ENCODE assay signal across 28 cellular contexts in the genomic region with DNA sequence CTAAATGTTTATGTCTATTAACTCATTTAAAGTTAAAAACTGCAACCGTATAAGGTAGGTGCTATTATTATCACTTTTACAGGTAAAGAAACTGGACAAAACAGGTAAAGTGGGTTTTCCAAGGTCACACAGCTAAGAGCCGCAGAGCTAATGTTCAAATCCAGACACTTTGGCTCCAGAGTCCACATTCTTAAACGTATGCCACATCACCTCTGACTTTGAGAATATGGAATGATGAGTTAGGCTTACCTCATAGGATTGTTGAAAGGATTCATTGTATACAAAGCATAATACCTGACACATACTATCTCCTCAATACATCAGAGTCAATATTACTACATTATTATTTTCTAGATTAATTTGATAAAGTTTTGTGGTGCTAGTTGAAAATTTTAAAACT.
"Had no signal": no experiment of that assay in that cellular context is flagged by ENCODE, and none has a peak within 500 bp of the region (broad histone marks: within the 10 kb centered on the region; RNA-seq: fewer than 3 reads in every experiment).

No MANE protein-coding gene starts in this region.

- H3K9me3 Mint-ChIP-seq: activated naive CD8-positive, alpha-beta T cell treated with anti-CD3 and anti-CD28 coated beads for 36 hours; activated T-cell treated with anti-CD3 and anti-CD28 coated beads, Interleukin-2, amount 50 U/mL, for 72 hours; activated T-helper 2 cell treated with anti-CD3 and anti-CD28 coated beads, Interferon-gamma antibody, Interleukin-2, Interleukin-4, amounts not matched to agents 10 μg/mL and 5 μg/mL and 100 μg/mL, durations not matched to agents 14 hours and 24 hours and 36 hours had no signal

- H3K36me3 ChIP-seq: brain microvascular endothelial cell, MG63 had no signal

- H3K27me3 ChIP-seq: brain microvascular endothelial cell, MG63 had no signal

- H3K4me3 Mint-ChIP-seq: activated naive CD4-positive, alpha-beta T cell treated with anti-CD3 and anti-CD28 coated beads, Interleukin-2, amount 10 ng/mL, durations not matched to agents 7 days and 5 days; activated naive CD8-positive, alpha-beta T cell treated with anti-CD3 and anti-CD28 coated beads for 36 hours; activated T-cell treated with anti-CD3 and anti-CD28 coated beads, Interleukin-2, amount 50 U/mL, for 72 hours; T-helper 1 cell treated with Interleukin-12 subunit alpha and Interleukin-12 subunit beta and Interleukin-4 antibody, amounts not matched to agents 30 μg/mL and 1 μg/mL, for 36 hours; WTC11 had no signal

- H3K27ac Mint-ChIP-seq: activated naive CD4-positive, alpha-beta T cell treated with anti-CD3 and anti-CD28 coated beads, Interleukin-2, amount 10 ng/mL, durations not matched to agents 7 days and 5 days; activated naive CD8-positive, alpha-beta T cell treated with anti-CD3 and anti-CD28 coated beads for 36 hours; activated T-cell treated with anti-CD3 and anti-CD28 coated beads, Interleukin-2, amount 50 U/mL, for 72 hours; activated T-helper 2 cell treated with anti-CD3 and anti-CD28 coated beads, Interferon-gamma antibody, Interleukin-2, Interleukin-4, amounts not matched to agents 10 μg/mL and 5 μg/mL and 100 μg/mL, durations not matched to agents 14 hours and 24 hours and 36 hours; T-helper 1 cell treated with Interleukin-12 subunit alpha and Interleukin-12 subunit beta and Interleukin-4 antibody, amounts not matched to agents 30 μg/mL and 1 μg/mL, for 36 hours; WTC11 had no signal

- DNase-seq: activated CD4-positive, alpha-beta T cell treated with anti-CD3 and anti-CD28 coated beads for 48 hours; activated CD4-positive, alpha-beta T cell treated with anti-CD3 and anti-CD28 coated beads, Interleukin-2, amount 50 U/mL, for 4 hours; activated CD4-positive, CD25-positive, alpha-beta regulatory T cell treated with anti-CD3 and anti-CD28 coated beads, Interleukin-2, amount 50 U/mL, for 72 hours; activated CD8-positive, alpha-beta memory T cell treated with anti-CD3 and anti-CD28 coated beads for 24 hours; activated gamma-delta T cell treated with Interleukin-2 at 50 U/mL for 16 hours; activated naive CD4-positive, alpha-beta T cell treated with anti-CD3 and anti-CD28 coated beads, Interleukin-2, amount 10 ng/mL, durations not matched to agents 7 days and 5 days; activated naive CD8-positive, alpha-beta T cell treated with anti-CD3 and anti-CD28 coated beads for 36 hours; activated T-cell treated with anti-CD3 and anti-CD28 coated beads, Interleukin-2, amount 50 U/mL, for 72 hours; brain microvascular endothelial cell; caudate nucleus; MG63; MV-4-11; NCI-H1092 treated with DMSO at 0.1 percent for 48 hours; NCI-H1417 treated with DMSO at 0.1 percent for 48 hours; NCI-H1694; NCI-H2029; NCI-H2107; NCI-H2171 treated with DMSO at 0.1 percent for 48 hours; NCI-H226; NCI-H526; NCI-H82; RPMI8226; SHP77; T-helper 9 cell had no signal

- H3K27me3 Mint-ChIP-seq: activated naive CD4-positive, alpha-beta T cell treated with anti-CD3 and anti-CD28 coated beads, Interleukin-2, amount 10 ng/mL, durations not matched to agents 7 days and 5 days; activated naive CD8-positive, alpha-beta T cell treated with anti-CD3 and anti-CD28 coated beads for 36 hours had no signal

- ATAC-seq: activated T-cell treated with anti-CD3 and anti-CD28 coated beads, Interleukin-2, amount 50 U/mL, for 72 hours; Panc1; WTC11 had no signal

- H3K27ac ChIP-seq: brain microvascular endothelial cell had no signal

- H3K4me3 ChIP-seq: MG63 had no signal

- H3K36me3 Mint-ChIP-seq: activated naive CD8-positive, alpha-beta T cell treated with anti-CD3 and anti-CD28 coated beads for 36 hours; WTC11 had no signal

- H3K9me3 ChIP-seq: MG63 had no signal
